ENCODE assay signal across 11 cellular contexts in the genomic region with DNA sequence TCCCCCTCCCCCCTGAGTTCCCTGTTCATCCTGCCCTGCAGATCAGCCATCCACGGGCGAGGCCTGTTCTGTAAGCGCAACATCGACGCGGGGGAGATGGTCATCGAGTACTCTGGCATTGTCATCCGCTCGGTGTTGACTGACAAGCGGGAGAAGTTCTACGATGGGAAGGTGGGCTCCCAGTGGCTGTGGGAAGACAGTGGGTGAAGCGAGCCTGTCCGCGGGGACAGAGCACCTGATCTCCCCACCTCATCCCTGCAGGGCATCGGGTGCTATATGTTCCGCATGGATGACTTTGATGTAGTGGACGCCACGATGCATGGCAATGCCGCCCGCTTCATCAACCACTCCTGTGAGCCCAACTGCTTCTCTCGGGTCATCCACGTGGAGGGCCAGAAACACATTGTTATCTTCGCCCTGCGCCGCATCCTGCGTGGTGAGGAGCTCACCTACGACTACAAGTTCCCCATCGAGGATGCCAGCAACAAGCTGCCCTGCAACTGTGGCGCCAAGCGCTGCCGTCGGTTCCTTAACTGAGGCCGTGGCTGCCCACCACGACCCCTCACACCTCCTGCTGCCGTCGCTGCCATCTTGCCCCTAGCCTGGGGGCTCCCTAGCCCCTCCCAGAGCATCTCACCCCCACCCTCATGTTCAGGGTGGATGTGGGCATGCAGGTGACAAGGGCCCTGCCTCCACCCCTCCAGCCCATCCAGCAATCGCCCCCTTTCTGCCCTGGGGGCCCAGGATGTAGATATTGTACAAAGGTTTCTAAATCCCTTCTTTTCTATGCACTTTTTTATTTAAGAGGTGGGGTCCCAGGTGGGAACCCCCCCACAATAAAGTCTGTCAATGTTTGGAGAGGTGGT. TPM values are rescaled to one million over a fixed set of nuclear protein-coding genes. Genes with fewer than 3 reads are reported as not detected.
DNase-seq lines count a peak whose midpoint lies in the region; ATAC-seq, FAIRE-seq and TF ChIP-seq lines count a peak whose summit lies in the region.
"Had no signal": no experiment of that assay in that cellular context is flagged by ENCODE, and none has a peak within 500 bp of the region (broad histone marks: within the 10 kb centered on the region; RNA-seq: fewer than 3 reads in every experiment).

No MANE protein-coding gene starts in this region.

- H3K27me3 Mint-ChIP-seq in central memory CD8-positive, alpha-beta T cell, result no peaks in the 10 kb centered on the region

- TF ChIP-seq CTCF in HepG2 (CRISPR knock-in tag; IDR thresholded peaks at IDR 0.05) (no peak), right lobe of liver (IDR thresholded peaks at IDR 0.05) (no peak)

- POLR2A ChIA-PET in HepG2 (lab: Yijun Ruan, JAX), result interaction anchor here (1.1 to 4.6 kb wide), 3 partner anchors 10 to 18 kb away, joined by 3 to 69 read pairs (median 7); partner anchors contain the start of gene LIN37

- no peak for TF ChIP-seq RAD21 in HepG2 (CRISPR knock-in tag; IDR thresholded peaks at IDR 0.05)

- H3K27ac ChIP-seq in HepG2 (ENCODE audit: extremely low read length, insufficient read depth, low read length), result no peak overlapping the region
- H3K27ac ChIP-seq in right lobe of liver, result no peak overlapping the region
- H3K27ac ChIP-seq in small intestine (ENCODE audit: low read depth in 1 of 2, low read length in 1 of 2), result no peak overlapping the region
- H3K27ac ChIP-seq: vagina had no signal

- H3K36me3 Mint-ChIP-seq in central memory CD8-positive, alpha-beta T cell (ENCODE audit: insufficient read depth), result peaks cover 28% of the 10 kb centered on the region

- in situ Hi-C loops in HepG2 (cut with HindIII; ENCODE audit: extremely low pct_ligation_motif_present, low pct_unique_long_range_greater_than_20kb), result no loop called here

- no peak overlapping the region for H3K9ac ChIP-seq in HepG2 (ENCODE audit: insufficient read depth, low read depth, low read length)

- peaks cover 47% of the 10 kb centered on the region for H3K4me1 Mint-ChIP-seq in central memory CD8-positive, alpha-beta T cell

- CTCF ChIA-PET in HepG2 (lab: Yijun Ruan, JAX; ENCODE audit: low intra/inter-chr PET ratio, low total read pairs), result interaction anchor here (1.7 kb wide), 1 partner anchor 45 kb away, joined by 5 read pairs; no protein-coding TSS in a partner anchor

- no peaks in the 10 kb centered on the region for H4K20me1 ChIP-seq in HepG2 (ENCODE audit: insufficient read depth, low read length)

- H2AFZ ChIP-seq in HepG2 (ENCODE audit: low read length), result no peak overlapping the region

- 97% methylated on average over 34 of the region's 37 CpGs for WGBS in HepG2 (ENCODE audit: low lambda C conversion rate)
- 90% methylated on average over 4 of the region's 37 CpGs for WGBS in right lobe of liver (ENCODE audit: insufficient coverage, low coverage, low lambda C conversion rate, missing lambda C conversion rate)
- WGBS in small intestine, 3 donors, result 91 to 96% (median 92%) methylated on average over 35 to 37 of the region's 37 CpGs

- intact Hi-C loops in HepG2 (cut with micrococcal nuclease; ENCODE audit: unreplicated experiment) (no loop called here), right lobe of liver (cut with DNase I) (no loop called here)

- no peak overlapping the region for H3K4me2 ChIP-seq in HepG2 (ENCODE audit: low read depth, low read length)

- H3K79me2 ChIP-seq in HepG2 (ENCODE audit: insufficient read depth, low read length), result no peaks in the 10 kb centered on the region

- DNase-seq in HepG2 (ENCODE audit: low spot score) (no peak), right lobe of liver (no peak), urothelium cell line (ENCODE audit: low spot score) (no peak), small intestine (no peak)
- DNase-seq in central memory CD8-positive, alpha-beta T cell (ENCODE audit: low spot score in 2 of 2), result no peak
- DNase-seq: activated CD4-positive, CD25-positive, alpha-beta regulatory T cell; NCI-H1092 had no signal

- no peak overlapping the region for H3K4me3 ChIP-seq in HepG2 (replicated peaks in 1 of 3; ENCODE audit: insufficient read depth in 1 of 3, low read depth in 2 of 3, low read length in 3 of 3)
- no peak overlapping the region for H3K4me3 ChIP-seq in right lobe of liver
- H3K4me3 ChIP-seq in small intestine (ENCODE audit: low read depth in 1 of 2, low read length in 2 of 2), result no peak overlapping the region
- H3K4me3 ChIP-seq: mucosa of descending colon, vagina had no signal

- FAIRE-seq in HepG2 (lab: Jason Lieb, UNC) (no peak), urothelium cell line (lab: Jason Lieb, UNC) (peak; percentile 50), small intestine (lab: Jason Lieb, UNC) (no peak)
- FAIRE-seq: keratinocyte had no signal

- H3K9me3 ChIP-seq in HepG2 (ENCODE audit: low read length) (no peaks in the 10 kb centered on the region), right lobe of liver (no peaks in the 10 kb centered on the region), small intestine (ENCODE audit: control insufficient read depth, low read depth) (no peaks in the 10 kb centered on the region)
- H3K9me3 ChIP-seq: mucosa of descending colon, vagina had no signal

- no peaks in the 10 kb centered on the region for H3K9me3 Mint-ChIP-seq in central memory CD8-positive, alpha-beta T cell

- peak overlapping the region; percentile 81 for H3K27ac Mint-ChIP-seq in central memory CD8-positive, alpha-beta T cell (ENCODE audit: low read depth)

- TF ChIP-seq EP300 in HepG2 (IDR thresholded peaks at IDR 0.05; ENCODE audit: low read depth in 2 of 2, low read length in 2 of 2) (no peak), HepG2 (CRISPR knock-in tag; IDR thresholded peaks at IDR 0.05; ENCODE audit: borderline replicate concordance) (no peak)

- ATAC-seq in HepG2 (no peak), right lobe of liver (no peak), GM19397 (IDR thresholded peaks at IDR 0.05; ENCODE audit: unreplicated experiment) (no peak)
- no peak for ATAC-seq in central memory CD8-positive, alpha-beta T cell (replicated peaks; ENCODE audit: extremely low read depth, poor library complexity, severe bottlenecking)
- ATAC-seq: mucosa of descending colon had no signal

- TSS peak; percentile 41 for BruUV-seq in HepG2 (replicated peaks; lab: Mats Ljungman, UMichigan)

- H3K4me1 ChIP-seq in HepG2 (ENCODE audit: insufficient read depth, low read length) (peaks cover 20% of the 10 kb centered on the region), right lobe of liver (peaks cover 0 to 16% (median 0%) of the 10 kb centered on the region in 4 donors), small intestine (ENCODE audit: control insufficient read depth in 2 of 2, insufficient read depth in 1 of 2, low read depth in 1 of 2, low read length in 1 of 2) (no peaks in the 10 kb centered on the region)

- H3K27me3 ChIP-seq in HepG2 (ENCODE audit: control insufficient read depth in 1 of 2, insufficient read depth in 2 of 2, low read length in 2 of 2) (no peaks in the 10 kb centered on the region), right lobe of liver (no peaks in the 10 kb centered on the region), small intestine (ENCODE audit: control insufficient read depth in 2 of 2, insufficient read depth in 2 of 2, low read length in 2 of 2) (no peaks in the 10 kb centered on the region)
- H3K27me3 ChIP-seq: vagina had no signal

- H3K36me3 ChIP-seq in HepG2 (replicated peaks in 1 of 2; ENCODE audit: control insufficient read depth in 1 of 2, insufficient read depth in 2 of 2, low read length in 2 of 2) (peaks cover 22 to 55% of the 10 kb centered on the region in 2 experiments; a peak in 4 of 5 replicates), right lobe of liver (peaks cover 0 to 38% (median 0%) of the 10 kb centered on the region in 4 donors), small intestine (ENCODE audit: control insufficient read depth in 2 of 2, insufficient read depth in 2 of 2, low read length in 2 of 2) (peaks cover 12% of the 10 kb centered on the region in 2 donors)

- TF ChIP-seq POLR2A in HepG2 (IDR thresholded peaks at IDR 0.05; ENCODE audit: insufficient read depth in 1 of 2, low read depth in 2 of 2, low read length in 2 of 2), result no peak
- TF ChIP-seq POLR2A in right lobe of liver (IDR thresholded peaks at IDR 0.05), result no peak

- peak overlapping the region; percentile 86 for H3K4me3 Mint-ChIP-seq in central memory CD8-positive, alpha-beta T cell

RNA-seq across cellular contexts. Expression of gene IGFLR1, which starts 4.0 kb away (rescaled TPM):
- 3.4 and 5.4 TPM in 2 replicates for total RNA-seq in HepG2 (2016; rRNA removed; fragmentation: Illumina TruSeq; extraction: Trizol)
- total RNA-seq in HepG2 (2016; cell fraction: cytosol; rRNA removed; fragmentation: Illumina TruSeq; extraction: Trizol; ENCODE audit: low read depth), result 9.3 and 12.1 TPM in 2 replicates
- 3.8 and 6.5 TPM in 2 replicates for total RNA-seq in HepG2 (2016; cell fraction: insoluble cytoplasmic fraction; rRNA removed; fragmentation: Illumina TruSeq; extraction: Trizol)
- total RNA-seq in HepG2 (2016; cell fraction: membrane; rRNA removed; fragmentation: Illumina TruSeq; extraction: Trizol), result 11.9 and 15.5 TPM in 2 replicates
- 2.7 and 3.9 TPM in 2 replicates for total RNA-seq in HepG2 (2016; cell fraction: nucleus; rRNA removed; fragmentation: Illumina TruSeq; extraction: Trizol)
- 7.4 and 8.9 TPM in 2 replicates for polyA plus RNA-seq in HepG2 (2011; rRNA removed)
- polyA plus RNA-seq in HepG2 (2011; cell fraction: cytosol; rRNA removed), result 6.5 and 8.4 TPM in 2 replicates
- 22.4 and 23.0 TPM in 2 replicates for polyA plus RNA-seq in HepG2 (2011; cell fraction: nucleus; rRNA removed)
- 2.8 and 4.2 TPM in 2 replicates for polyA plus RNA-seq in HepG2 (2012)
- polyA plus RNA-seq in HepG2 (2016; cell fraction: cytosol; fragmentation: Illumina TruSeq; extraction: Trizol; ENCODE audit: low read depth), result 22.3 and 24.5 TPM in 2 replicates
- polyA plus RNA-seq in HepG2 (2016; cell fraction: insoluble cytoplasmic fraction; fragmentation: Illumina TruSeq; extraction: Trizol; ENCODE audit: low read depth), result 6.5 and 10.6 TPM in 2 replicates
- 24.0 and 25.4 TPM in 2 replicates for polyA plus RNA-seq in HepG2 (2016; cell fraction: membrane; fragmentation: Illumina TruSeq; extraction: Trizol; ENCODE audit: low read depth)
- polyA plus RNA-seq in HepG2 (2016; cell fraction: nucleus; fragmentation: Illumina TruSeq; extraction: Trizol; ENCODE audit: insufficient read depth, low read depth), result 11.7 and 17.1 TPM in 2 replicates
- 4.9 and 7.7 TPM in 2 replicates for polyA minus RNA-seq in HepG2 (2011; rRNA and poly(A)+ RNA removed; ENCODE audit: low replicate concordance)
- 1.3 and 3.7 TPM in 2 replicates for polyA minus RNA-seq in HepG2 (2011; cell fraction: cytosol; rRNA and poly(A)+ RNA removed)
- 2.8 and 3.2 TPM in 2 replicates for polyA minus RNA-seq in HepG2 (2011; cell fraction: nucleus; rRNA and poly(A)+ RNA removed)
- total RNA-seq in right lobe of liver, result 10 to 100 TPM; 16.3 to 58.9 (median 29.3) TPM
- 10 to 100 TPM; 11.0 to 17.8 (median 13.2) TPM for polyA plus RNA-seq in small intestine

RNA-seq across cellular contexts. Expression of gene U2AF1L4, which starts 7.0 kb away (rescaled TPM):
- total RNA-seq in HepG2 (2016; rRNA removed; fragmentation: Illumina TruSeq; extraction: Trizol) (4.7 and 7.9 TPM in 2 replicates), right lobe of liver (10 to 100 TPM; 11.3 to 19.9 (median 17.5) TPM)
- 2.5 and 3.0 TPM in 2 replicates for total RNA-seq in HepG2 (2016; cell fraction: cytosol; rRNA removed; fragmentation: Illumina TruSeq; extraction: Trizol; ENCODE audit: low read depth)
- 3.4 and 7.8 TPM in 2 replicates for total RNA-seq in HepG2 (2016; cell fraction: insoluble cytoplasmic fraction; rRNA removed; fragmentation: Illumina TruSeq; extraction: Trizol)
- 4.2 and 5.2 TPM in 2 replicates for total RNA-seq in HepG2 (2016; cell fraction: membrane; rRNA removed; fragmentation: Illumina TruSeq; extraction: Trizol)
- 8.5 and 9.9 TPM in 2 replicates for total RNA-seq in HepG2 (2016; cell fraction: nucleus; rRNA removed; fragmentation: Illumina TruSeq; extraction: Trizol)
- polyA plus RNA-seq in HepG2 (2011; rRNA removed) (14.2 and 15.4 TPM in 2 replicates), small intestine (10 to 100 TPM; 14.6 to 99.7 (median 41.3) TPM)
- polyA plus RNA-seq in HepG2 (2011; cell fraction: cytosol; rRNA removed), result 6.5 and 9.4 TPM in 2 replicates
- polyA plus RNA-seq in HepG2 (2011; cell fraction: nucleus; rRNA removed), result 90.7 and 113 TPM in 2 replicates
- polyA plus RNA-seq in HepG2 (2012), result 8.2 and 8.6 TPM in 2 replicates
- polyA plus RNA-seq in HepG2 (2016; cell fraction: cytosol; fragmentation: Illumina TruSeq; extraction: Trizol; ENCODE audit: low read depth), result 3.5 and 5.0 TPM in 2 replicates
- 4.8 and 6.9 TPM in 2 replicates for polyA plus RNA-seq in HepG2 (2016; cell fraction: insoluble cytoplasmic fraction; fragmentation: Illumina TruSeq; extraction: Trizol; ENCODE audit: low read depth)
- 5.2 and 5.8 TPM in 2 replicates for polyA plus RNA-seq in HepG2 (2016; cell fraction: membrane; fragmentation: Illumina TruSeq; extraction: Trizol; ENCODE audit: low read depth)
- polyA plus RNA-seq in HepG2 (2016; cell fraction: nucleus; fragmentation: Illumina TruSeq; extraction: Trizol; ENCODE audit: insufficient read depth, low read depth), result 36.4 and 41.6 TPM in 2 replicates
- polyA minus RNA-seq in HepG2 (2011; rRNA and poly(A)+ RNA removed; ENCODE audit: low replicate concordance), result 9.3 and 10.1 TPM in 2 replicates
- 1.6 and 1.9 TPM in 2 replicates for polyA minus RNA-seq in HepG2 (2011; cell fraction: cytosol; rRNA and poly(A)+ RNA removed)
- polyA minus RNA-seq in HepG2 (2011; cell fraction: nucleus; rRNA and poly(A)+ RNA removed), result 17.0 and 19.3 TPM in 2 replicates

RNA-seq across cellular contexts. Expression of gene PSENEN, which starts 7.2 kb away (rescaled TPM):
- total RNA-seq in HepG2 (2016; rRNA removed; fragmentation: Illumina TruSeq; extraction: Trizol), result 20.0 and 34.2 TPM in 2 replicates
- total RNA-seq in HepG2 (2016; cell fraction: cytosol; rRNA removed; fragmentation: Illumina TruSeq; extraction: Trizol; ENCODE audit: low read depth), result 8.3 and 8.7 TPM in 2 replicates
- total RNA-seq in HepG2 (2016; cell fraction: insoluble cytoplasmic fraction; rRNA removed; fragmentation: Illumina TruSeq; extraction: Trizol), result 22.6 and 36.6 TPM in 2 replicates
- total RNA-seq in HepG2 (2016; cell fraction: membrane; rRNA removed; fragmentation: Illumina TruSeq; extraction: Trizol), result 9.0 and 11.8 TPM in 2 replicates
- total RNA-seq in HepG2 (2016; cell fraction: nucleus; rRNA removed; fragmentation: Illumina TruSeq; extraction: Trizol), result 25.9 and 30.1 TPM in 2 replicates
- polyA plus RNA-seq in HepG2 (2011; rRNA removed), result 16.9 and 22.6 TPM in 2 replicates
- 13.2 and 17.3 TPM in 2 replicates for polyA plus RNA-seq in HepG2 (2011; cell fraction: cytosol; rRNA removed)
- 9.9 and 11.5 TPM in 2 replicates for polyA plus RNA-seq in HepG2 (2011; cell fraction: nucleus; rRNA removed)
- polyA plus RNA-seq in HepG2 (2012), result 16.1 and 18.5 TPM in 2 replicates
- 12.4 and 17.6 TPM in 2 replicates for polyA plus RNA-seq in HepG2 (2016; cell fraction: cytosol; fragmentation: Illumina TruSeq; extraction: Trizol; ENCODE audit: low read depth)
- 30.0 and 36.1 TPM in 2 replicates for polyA plus RNA-seq in HepG2 (2016; cell fraction: insoluble cytoplasmic fraction; fragmentation: Illumina TruSeq; extraction: Trizol; ENCODE audit: low read depth)
- polyA plus RNA-seq in HepG2 (2016; cell fraction: membrane; fragmentation: Illumina TruSeq; extraction: Trizol; ENCODE audit: low read depth), result 12.5 and 13.2 TPM in 2 replicates
- polyA plus RNA-seq in HepG2 (2016; cell fraction: nucleus; fragmentation: Illumina TruSeq; extraction: Trizol; ENCODE audit: insufficient read depth, low read depth), result 55.1 and 70.2 TPM in 2 replicates
- polyA minus RNA-seq in HepG2 (2011; rRNA and poly(A)+ RNA removed; ENCODE audit: low replicate concordance), result 24.1 and 61.3 TPM in 2 replicates
- polyA minus RNA-seq in HepG2 (2011; cell fraction: cytosol; rRNA and poly(A)+ RNA removed), result 4.3 and 4.7 TPM in 2 replicates
- 3.0 and 7.3 TPM in 2 replicates for polyA minus RNA-seq in HepG2 (2011; cell fraction: nucleus; rRNA and poly(A)+ RNA removed)
- total RNA-seq in right lobe of liver, result 10 to 100 TPM; 24.2 to 42.9 (median 35.8) TPM
- polyA plus RNA-seq in small intestine, result 10 to 100 TPM; 59.7 to 95.9 (median 73.2) TPM

RNA-seq across cellular contexts. Expression of gene LIN37, which starts 10.1 kb away (rescaled TPM):
- total RNA-seq in HepG2 (2016; rRNA removed; fragmentation: Illumina TruSeq; extraction: Trizol) (3.5 and 6.3 TPM in 2 replicates), right lobe of liver (1 to 10 TPM; 3.2 to 8.2 (median 4.9) TPM)
- total RNA-seq in HepG2 (2016; cell fraction: cytosol; rRNA removed; fragmentation: Illumina TruSeq; extraction: Trizol; ENCODE audit: low read depth), result 8.4 and 12.8 TPM in 2 replicates
- 4.5 and 7.1 TPM in 2 replicates for total RNA-seq in HepG2 (2016; cell fraction: insoluble cytoplasmic fraction; rRNA removed; fragmentation: Illumina TruSeq; extraction: Trizol)
- 4.8 and 6.4 TPM in 2 replicates for total RNA-seq in HepG2 (2016; cell fraction: membrane; rRNA removed; fragmentation: Illumina TruSeq; extraction: Trizol)
- total RNA-seq in HepG2 (2016; cell fraction: nucleus; rRNA removed; fragmentation: Illumina TruSeq; extraction: Trizol), result 10.4 and 11.7 TPM in 2 replicates
- polyA plus RNA-seq in HepG2 (2011; rRNA removed) (8.7 and 8.9 TPM in 2 replicates), small intestine (10 to 100 TPM; 13.7 to 58.6 (median 39.7) TPM)
- 6.2 and 9.3 TPM in 2 replicates for polyA plus RNA-seq in HepG2 (2011; cell fraction: cytosol; rRNA removed)
- 53.4 and 56.4 TPM in 2 replicates for polyA plus RNA-seq in HepG2 (2011; cell fraction: nucleus; rRNA removed)
- polyA plus RNA-seq in HepG2 (2012), result 7.0 and 8.2 TPM in 2 replicates
- polyA plus RNA-seq in HepG2 (2016; cell fraction: cytosol; fragmentation: Illumina TruSeq; extraction: Trizol; ENCODE audit: low read depth), result 5.5 and 6.3 TPM in 2 replicates
- polyA plus RNA-seq in HepG2 (2016; cell fraction: insoluble cytoplasmic fraction; fragmentation: Illumina TruSeq; extraction: Trizol; ENCODE audit: low read depth), result 3.9 and 5.2 TPM in 2 replicates
- 3.8 and 4.3 TPM in 2 replicates for polyA plus RNA-seq in HepG2 (2016; cell fraction: membrane; fragmentation: Illumina TruSeq; extraction: Trizol; ENCODE audit: low read depth)
- polyA plus RNA-seq in HepG2 (2016; cell fraction: nucleus; fragmentation: Illumina TruSeq; extraction: Trizol; ENCODE audit: insufficient read depth, low read depth), result 28.1 and 34.8 TPM in 2 replicates
- 4.0 and 8.3 TPM in 2 replicates for polyA minus RNA-seq in HepG2 (2011; rRNA and poly(A)+ RNA removed; ENCODE audit: low replicate concordance)
- 3.4 and 3.9 TPM in 2 replicates for polyA minus RNA-seq in HepG2 (2011; cell fraction: cytosol; rRNA and poly(A)+ RNA removed)
- polyA minus RNA-seq in HepG2 (2011; cell fraction: nucleus; rRNA and poly(A)+ RNA removed), result 16.9 and 22.6 TPM in 2 replicates

RNA-seq across cellular contexts. Expression of gene HSPB6, which starts 18.6 kb away (rescaled TPM):
- total RNA-seq in HepG2 (2016; rRNA removed; fragmentation: Illumina TruSeq; extraction: Trizol) (not detected in 2 replicates), right lobe of liver (1 to 10 TPM; 2.6 to 6.0 (median 4.5) TPM)
- not detected in 2 replicates for total RNA-seq in HepG2 (2016; cell fraction: cytosol; rRNA removed; fragmentation: Illumina TruSeq; extraction: Trizol; ENCODE audit: low read depth)
- total RNA-seq in HepG2 (2016; cell fraction: insoluble cytoplasmic fraction; rRNA removed; fragmentation: Illumina TruSeq; extraction: Trizol), result 0.06 TPM in 1 of 2 replicates, not detected in the other
- total RNA-seq in HepG2 (2016; cell fraction: membrane; rRNA removed; fragmentation: Illumina TruSeq; extraction: Trizol), result not detected in 2 replicates
- total RNA-seq in HepG2 (2016; cell fraction: nucleus; rRNA removed; fragmentation: Illumina TruSeq; extraction: Trizol), result not detected in 2 replicates
- polyA plus RNA-seq in HepG2 (2011; rRNA removed) (0.08 and 0.18 TPM in 2 replicates), small intestine (10 to 100 TPM in 1 of 3 donors, 1 to 10 TPM in 2; 2.0 to 41.7 (median 5.1) TPM)
- polyA plus RNA-seq in HepG2 (2011; cell fraction: cytosol; rRNA removed), result 0.04 and 0.08 TPM in 2 replicates
- polyA plus RNA-seq in HepG2 (2011; cell fraction: nucleus; rRNA removed), result 0.32 and 0.47 TPM in 2 replicates
- polyA plus RNA-seq in HepG2 (2012), result 0.28 and 0.45 TPM in 2 replicates
- 0.11 and 0.14 TPM in 2 replicates for polyA plus RNA-seq in HepG2 (2016; cell fraction: cytosol; fragmentation: Illumina TruSeq; extraction: Trizol; ENCODE audit: low read depth)
- 0.26 and 0.27 TPM in 2 replicates for polyA plus RNA-seq in HepG2 (2016; cell fraction: insoluble cytoplasmic fraction; fragmentation: Illumina TruSeq; extraction: Trizol; ENCODE audit: low read depth)
- 0.19 and 0.41 TPM in 2 replicates for polyA plus RNA-seq in HepG2 (2016; cell fraction: membrane; fragmentation: Illumina TruSeq; extraction: Trizol; ENCODE audit: low read depth)
- polyA plus RNA-seq in HepG2 (2016; cell fraction: nucleus; fragmentation: Illumina TruSeq; extraction: Trizol; ENCODE audit: insufficient read depth, low read depth), result 0.32 and 0.79 TPM in 2 replicates
- 0.48 and 0.77 TPM in 2 replicates for polyA minus RNA-seq in HepG2 (2011; rRNA and poly(A)+ RNA removed; ENCODE audit: low replicate concordance)
- not detected in 2 replicates for polyA minus RNA-seq in HepG2 (2011; cell fraction: cytosol; rRNA and poly(A)+ RNA removed)
- polyA minus RNA-seq in HepG2 (2011; cell fraction: nucleus; rRNA and poly(A)+ RNA removed), result 0.25 TPM in 1 of 2 replicates, not detected in the other
- polyA plus RNA-seq: keratinocyte had no signal
